18 cellular contexts compared by ENCODE assay signal in genomic region chr5:9447691-9448090, GRCh38.
"Had no signal": no experiment of that assay in that cellular context is flagged by ENCODE, and none has a peak within 500 bp of the region (broad histone marks: within the 10 kb centered on the region; RNA-seq: fewer than 3 reads in every experiment).

No MANE protein-coding gene starts in this region.

- H3K9me3 ChIP-seq: adrenal gland, ovary had no signal

- H3K36me3 ChIP-seq: adrenal gland, left ventricle myocardium inferior, ovary, stomach had no signal

- H3K4me1 ChIP-seq: adrenal gland, stomach had no signal

- H3K4me3 ChIP-seq: adrenal gland, left ventricle myocardium inferior, ovary, skin epidermis, stomach had no signal

- ATAC-seq: activated T-helper 17 cell treated with anti-CD3 and anti-CD28 coated beads, Interleukin-2, amount 50 U/mL, for 72 hours had no signal

- H3K27ac ChIP-seq: adrenal gland, left ventricle myocardium inferior, ovary, stomach had no signal

- FAIRE-seq: islet of Langerhans, TTC549, urothelium cell line had no signal

- H3K27me3 ChIP-seq: adrenal gland, ovary, stomach had no signal

- DNase-seq: activated CD4-positive, alpha-beta T cell treated with anti-CD3 and anti-CD28 coated beads, Interleukin-2, amount 50 U/mL, for 1 hour; activated CD4-positive, CD25-positive, alpha-beta regulatory T cell; activated naive CD4-positive, alpha-beta T cell treated with anti-CD3 and anti-CD28 coated beads for 36 hours; activated T-cell treated with anti-CD3 and anti-CD28 coated beads for 4 hours; adrenal gland; foreskin melanocyte; head of caudate nucleus; left ventricle myocardium inferior; mesendoderm; ovary; retina; stomach; T-helper 2 cell had no signal
